22 cellular contexts compared by ENCODE assay signal in genomic region chr16:87108941-87109340, GRCh38.
DNase-seq lines count a peak whose midpoint lies in the region; ATAC-seq and TF ChIP-seq lines count a peak whose summit lies in the region.
"Had no signal": no experiment of that assay in that cellular context is flagged by ENCODE, and none has a peak within 500 bp of the region (broad histone marks: within the 10 kb centered on the region; RNA-seq: fewer than 3 reads in every experiment).

No MANE protein-coding gene starts in this region.

- intact Hi-C loops in CD14-positive monocyte (cut with micrococcal nuclease), result no loop called here

- H3K27ac Mint-ChIP-seq in HFFc6 (no peak overlapping the region), CD14-positive monocyte (no peak overlapping the region)
- H3K27ac Mint-ChIP-seq: CD4-positive, alpha-beta memory T cell had no signal

- no peak overlapping the region for H3K4me3 ChIP-seq in AG10803 (ENCODE audit: low read length)
- H3K4me3 ChIP-seq: BLaER1 treated with 17β-estradiol and CSF1 and Interleukin-3, amounts not matched to agents 10 nM and 100 nM; Peyer's patch had no signal

- ATAC-seq in HG03442 (IDR thresholded peaks at IDR 0.05; ENCODE audit: unreplicated experiment) (no peak), GM21529 (IDR thresholded peaks at IDR 0.05; ENCODE audit: unreplicated experiment) (no peak)

- DNase-seq in AG10803 (ENCODE audit: low read depth), result peak; percentile 6
- peak; percentile 25 for DNase-seq in HFFc6
- peak; percentile 39 for DNase-seq in amniotic epithelial cell (ENCODE audit: low read depth)
- peak; percentile 46 for DNase-seq in hepatic stellate cell (ENCODE audit: low spot score)
- DNase-seq in NCI-H2081 (lab: John Stamatoyannopoulos, UW), result no peak
- no peak for DNase-seq in CD14-positive monocyte (ENCODE audit: low spot score)
- DNase-seq: 8988T; ACHN; AML-193; CD4-positive, alpha-beta memory T cell; COR-L47; H7; Karpas-422; NCI-H2029; NCI-H2227 treated with DMSO at 0.1 percent for 48 hours; NCI-H526 treated with DMSO at 0.1 percent for 48 hours; Peyer's patch; SHP77 treated with DMSO at 0.1 percent for 48 hours; T-helper 1 cell had no signal

- H3K36me3 Mint-ChIP-seq in HFFc6 (ENCODE audit: low read depth) (no peaks in the 10 kb centered on the region), CD14-positive monocyte (no peaks in the 10 kb centered on the region)
- H3K36me3 Mint-ChIP-seq: CD4-positive, alpha-beta memory T cell had no signal

- no peaks in the 10 kb centered on the region for H3K9me3 Mint-ChIP-seq in HFFc6
- peaks cover 0 to 8% (median 3%) of the 10 kb centered on the region in 7 donors for H3K9me3 Mint-ChIP-seq in CD14-positive monocyte

- H3K27me3 Mint-ChIP-seq in HFFc6 (ENCODE audit: insufficient read depth), result peaks cover 32% of the 10 kb centered on the region
- H3K27me3 Mint-ChIP-seq in CD14-positive monocyte (ENCODE audit: low read depth in 3 of 3), result peaks cover 7 to 10% (median 8%) of the 10 kb centered on the region in 3 donors

- peaks cover 14% of the 10 kb centered on the region for H3K4me1 Mint-ChIP-seq in HFFc6 (ENCODE audit: low read depth)
- H3K4me1 Mint-ChIP-seq in CD14-positive monocyte, result no peaks in the 10 kb centered on the region
- H3K4me1 Mint-ChIP-seq: CD4-positive, alpha-beta memory T cell had no signal

- H3K4me3 Mint-ChIP-seq in HFFc6, result no peak overlapping the region
- H3K4me3 Mint-ChIP-seq in CD14-positive monocyte, result no peak overlapping the region
- H3K4me3 Mint-ChIP-seq: CD4-positive, alpha-beta memory T cell had no signal

- TF ChIP-seq CTCF in AG10803 (conservative IDR thresholded peaks at IDR 0.05; ENCODE audit: low read length) (no peak), HFFc6 (IDR thresholded peaks at IDR 0.05) (no peak), CD14-positive monocyte (IDR thresholded peaks at IDR 0.05) (no peak)

Comparison
In these comparisons a context has a peak if more than half of its experiments do, and no peak if none do; other contexts are left out.
1. DNase-seq: peak in AG10803 (single experiment), HFFc6 (single experiment), amniotic epithelial cell (single experiment) and hepatic stellate cell (single experiment); none in NCI-H2081 (0 of 2) and CD14-positive monocyte (single experiment).